ENCODE assay signal across 9 cellular contexts in the genomic region with DNA sequence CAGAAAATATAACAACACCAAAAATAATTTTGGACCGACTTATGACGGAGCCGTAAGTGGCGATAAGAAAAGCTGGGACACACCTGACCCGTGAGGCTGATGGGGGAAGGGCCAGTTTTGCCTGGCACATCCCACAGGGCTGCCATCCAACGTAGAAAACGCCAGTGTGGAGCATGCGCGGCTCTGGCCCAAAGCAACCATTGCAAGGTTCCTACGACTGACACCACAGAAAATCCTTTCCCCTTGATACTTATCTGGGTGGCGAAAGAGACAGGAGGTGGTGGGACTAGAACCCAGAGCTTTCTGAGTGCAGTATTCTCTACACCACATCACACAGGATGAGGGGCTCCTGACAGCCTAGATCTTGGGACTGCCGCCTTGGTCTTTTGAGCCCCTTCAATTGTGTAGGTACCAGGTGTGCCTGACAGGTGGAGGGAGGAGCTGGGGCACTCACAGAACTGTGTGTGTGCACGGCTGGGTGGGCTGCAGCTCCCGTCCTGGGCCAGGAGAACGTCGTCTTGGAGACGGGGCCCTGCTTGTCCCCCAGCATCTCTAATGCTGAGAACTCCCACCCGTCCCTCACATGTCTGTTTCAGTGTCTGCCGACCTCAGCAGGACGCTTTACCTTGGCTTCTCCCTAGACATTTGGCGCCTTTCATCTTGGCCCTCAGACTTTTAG. TPM values are rescaled to one million over a fixed set of nuclear protein-coding genes. Genes with fewer than 3 reads are reported as not detected.
DNase-seq lines count a peak whose midpoint lies in the region; ATAC-seq and TF ChIP-seq lines count a peak whose summit lies in the region.
"Had no signal": no experiment of that assay in that cellular context is flagged by ENCODE, and none has a peak within 500 bp of the region (broad histone marks: within the 10 kb centered on the region; RNA-seq: fewer than 3 reads in every experiment).

No MANE protein-coding gene starts in this region.

- TF ChIP-seq CTCF in 22Rv1 (IDR thresholded peaks at IDR 0.05) (no peak), adrenal gland (IDR thresholded peaks at IDR 0.05) (no peak), smooth muscle cell (IDR thresholded peaks at IDR 0.05; ENCODE audit: borderline replicate concordance, insufficient read depth, poor library complexity, severe bottlenecking) (no peak)

- peaks cover 6% of the 10 kb centered on the region for H3K4me1 Mint-ChIP-seq in activated T-cell treated with anti-CD3 and anti-CD28 coated beads, Interleukin-2, amount 50 U/mL, for 4 hours (ENCODE audit: low read depth)

- no peaks in the 10 kb centered on the region for H3K27me3 ChIP-seq in adrenal gland
- H3K27me3 ChIP-seq in smooth muscle cell (ENCODE audit: low read depth): no peaks in the 10 kb centered on the region

- H3K27ac ChIP-seq in 22Rv1 (peak overlapping the region; percentile 80), adrenal gland (peak overlapping the region in 4 of 5 donors; percentile 67 to 86 (median 75)), smooth muscle cell (ENCODE audit: low read depth) (no peak overlapping the region)

- peaks cover 6% of the 10 kb centered on the region for H4K20me1 ChIP-seq in smooth muscle cell (ENCODE audit: low read depth)

- peaks cover 2% of the 10 kb centered on the region for H3K36me3 Mint-ChIP-seq in activated T-cell treated with anti-CD3 and anti-CD28 coated beads, Interleukin-2, amount 50 U/mL, for 4 hours (ENCODE audit: insufficient read depth)

- H3F3A ChIP-seq in smooth muscle cell (ENCODE audit: low read depth): no peaks in the 10 kb centered on the region

- H3K36me3 ChIP-seq in adrenal gland (replicated peaks in 1 of 2): peaks cover 0 to 21% of the 10 kb centered on the region in 2 donors
- H3K36me3 ChIP-seq in smooth muscle cell (ENCODE audit: low read depth): no peaks in the 10 kb centered on the region

- no peak overlapping the region for H3K4me3 Mint-ChIP-seq in activated T-cell treated with anti-CD3 and anti-CD28 coated beads, Interleukin-2, amount 50 U/mL, for 4 hours

- ATAC-seq in GM18867 (IDR thresholded peaks at IDR 0.05; ENCODE audit: unreplicated experiment) (no peak), HG03439 (IDR thresholded peaks at IDR 0.05; ENCODE audit: unreplicated experiment) (no peak)
- no peak for ATAC-seq in activated T-cell treated with anti-CD3 and anti-CD28 coated beads, Interleukin-2, amount 50 U/mL, for 4 hours

- H2AFZ ChIP-seq in smooth muscle cell (ENCODE audit: low read depth): no peak overlapping the region

- no peaks in the 10 kb centered on the region for H3K79me2 ChIP-seq in smooth muscle cell (ENCODE audit: low read depth)

- no peaks in the 10 kb centered on the region for H3K9me3 Mint-ChIP-seq in activated T-cell treated with anti-CD3 and anti-CD28 coated beads, Interleukin-2, amount 50 U/mL, for 4 hours

- H3K9me3 ChIP-seq in adrenal gland (replicated peaks in 1 of 3) (no peaks in the 10 kb centered on the region), smooth muscle cell (replicated peaks; ENCODE audit: low read depth) (no peaks in the 10 kb centered on the region)

- DNase-seq in adrenal gland (peak; percentile 55 to 86 (median 80)), inferior parietal cortex (ENCODE audit: extremely low spot score) (peak; percentile 58), putamen (ENCODE audit: low spot score) (peak; percentile 71), smooth muscle cell (lab: John Stamatoyannopoulos, UW; ENCODE audit: unreplicated experiment) (no peak)
- DNase-seq in activated T-cell treated with anti-CD3 and anti-CD28 coated beads, Interleukin-2, amount 50 U/mL, for 4 hours: no peak
- DNase-seq: NCI-H748 treated with DMSO at 0.1 percent for 48 hours had no signal

- H3K4me2 ChIP-seq in smooth muscle cell: no peak overlapping the region

- H3K4me3 ChIP-seq in adrenal gland (peak overlapping the region in 1 of 4 donors; percentile 27), smooth muscle cell (no peak overlapping the region)

- peak in 1 of 2 donors; percentile 5 for TF ChIP-seq POLR2A in adrenal gland (IDR thresholded peaks at IDR 0.05)

- H3K27me3 Mint-ChIP-seq in activated T-cell treated with anti-CD3 and anti-CD28 coated beads, Interleukin-2, amount 50 U/mL, for 4 hours (ENCODE audit: low read depth): no peaks in the 10 kb centered on the region

- intact Hi-C loops in adrenal gland (cut with DNase I): loop anchor here (10.0 kb wide), 2 partner anchors 281 to 291 kb away; no protein-coding TSS in a partner anchor

- peaks cover 17 to 27% of the 10 kb centered on the region in 2 donors for H3K4me1 ChIP-seq in adrenal gland (replicated peaks in 1 of 2)
- peaks cover 12% of the 10 kb centered on the region for H3K4me1 ChIP-seq in smooth muscle cell (ENCODE audit: low read depth)

- H3K9ac ChIP-seq in smooth muscle cell (ENCODE audit: low read depth): no peak overlapping the region

- 51 to 70% (median 58%) methylated on average over 18 to 21 of the region's 21 CpGs for WGBS in adrenal gland, 4 donors
- WGBS in smooth muscle cell (ENCODE audit: low lambda C conversion rate): 96% methylated on average over 21 of the region's 21 CpGs

RNA-seq across cellular contexts. Expression of a gene that starts 17.4 kb away (rescaled TPM):
- total RNA-seq in adrenal gland: 1 to 10 TPM in 6 of 8 donors, under 1 TPM in 2; 0.54 to 9.1 (median 4.2) TPM
- 1 to 10 TPM; 1.4 to 4.4 (median 3.1) TPM for polyA plus RNA-seq in adrenal gland
- total RNA-seq in smooth muscle cell: 0.04 TPM in 1 of 2 replicates, not detected in the other
- polyA plus RNA-seq in smooth muscle cell: 0.43 and 0.98 TPM in 2 replicates
- 1 to 10 TPM; 3.4 to 7.1 (median 3.5) TPM for total RNA-seq in activated T-cell treated with anti-CD3 and anti-CD28 coated beads, Interleukin-2, amount 50 U/mL, for 4 hours

Comparison
In these comparisons a context has a peak if more than half of its experiments do, and no peak if none do; other contexts are left out.
1. DNase-seq: peak in adrenal gland (7 of 7), inferior parietal cortex (single experiment) and putamen (single experiment); none in smooth muscle cell (single experiment) and activated T-cell treated with anti-CD3 and anti-CD28 coated beads, Interleukin-2, amount 50 U/mL, for 4 hours (single experiment).